ENCODE assay signal across 8 cellular contexts in genomic region chr1:84853743-84854721, GRCh38. TPM values are rescaled to one million over a fixed set of nuclear protein-coding genes. Genes with fewer than 3 reads are reported as not detected.
A peak's percentile ranks its signal among the peaks of the same experiment; 100 is the strongest.
DNase-seq lines count a peak whose midpoint lies in the region; ATAC-seq and TF ChIP-seq lines count a peak whose summit lies in the region.

No MANE protein-coding gene starts in this region.

- in situ Hi-C loops in GM13977 (cut with MboI; ENCODE audit: low pct_unique_long_range_greater_than_20kb, low sequenced_read_pairs, unreplicated experiment) = no loop called here

- intact Hi-C loops in prostate gland (cut with DNase I) = no loop called here

- 56% methylated on average over 2 of the region's 2 CpGs for WGBS in prostate gland

- H3K27me3 ChIP-seq in prostate gland (replicated peaks; ENCODE audit: insufficient read depth) = no peaks in the 10 kb centered on the region

- no peak overlapping the region for H3K27ac ChIP-seq in prostate gland

- peak; percentile 61 for DNase-seq in GM13977 (ENCODE audit: low spot score)
- peak; percentile 18 for DNase-seq in HuH-7 (ENCODE audit: low spot score)
- peak; percentile 25 for DNase-seq in activated T-cell treated with anti-CD3 and anti-CD28 coated beads for 4 hours
- peak; percentile 69 for DNase-seq in hepatic stellate cell (ENCODE audit: low spot score)
- no peak for DNase-seq in NCI-H446 treated with DMSO at 0.1 percent for 48 hours (lab: John Stamatoyannopoulos, UW)
- DNase-seq in prostate gland (ENCODE audit: low spot score) = no peak
- DNase-seq in NCI-H524 (lab: John Stamatoyannopoulos, UW) = no peak

- H3K36me3 ChIP-seq in prostate gland = no peaks in the 10 kb centered on the region

- peak; percentile 93 for ATAC-seq in GM21717 (IDR thresholded peaks at IDR 0.05; ENCODE audit: unreplicated experiment)

- H3K4me1 ChIP-seq in prostate gland (replicated peaks) = no peaks in the 10 kb centered on the region

- TF ChIP-seq CTCF in GM13977 (IDR thresholded peaks at IDR 0.05; ENCODE audit: extremely low read depth, insufficient read depth, missing control alignments) (no peak), prostate gland (IDR thresholded peaks at IDR 0.05) (no peak)

- TF ChIP-seq POLR2A in prostate gland (IDR thresholded peaks at IDR 0.05) = no peak

- no peak overlapping the region for H3K4me3 ChIP-seq in prostate gland

- no peaks in the 10 kb centered on the region for H3K9me3 ChIP-seq in prostate gland

RNA-seq across cellular contexts. Expression of gene LPAR3, which starts 39.0 kb away (rescaled TPM):
- 100 to 1,000 TPM in 1 of 2 donors, 10 to 100 TPM in 1; 81.6 to 131 TPM for total RNA-seq in prostate gland

Comparison
In these comparisons a context has a peak if more than half of its experiments do, and no peak if none do; other contexts are left out.
1. DNase-seq: peak in GM13977 (single experiment), HuH-7 (single experiment), activated T-cell treated with anti-CD3 and anti-CD28 coated beads for 4 hours (single experiment) and hepatic stellate cell (single experiment); none in NCI-H446 treated with DMSO at 0.1 percent for 48 hours (single experiment), prostate gland (single experiment) and NCI-H524 (0 of 2).